18 cellular contexts compared by ENCODE assay signal in the genomic region with DNA sequence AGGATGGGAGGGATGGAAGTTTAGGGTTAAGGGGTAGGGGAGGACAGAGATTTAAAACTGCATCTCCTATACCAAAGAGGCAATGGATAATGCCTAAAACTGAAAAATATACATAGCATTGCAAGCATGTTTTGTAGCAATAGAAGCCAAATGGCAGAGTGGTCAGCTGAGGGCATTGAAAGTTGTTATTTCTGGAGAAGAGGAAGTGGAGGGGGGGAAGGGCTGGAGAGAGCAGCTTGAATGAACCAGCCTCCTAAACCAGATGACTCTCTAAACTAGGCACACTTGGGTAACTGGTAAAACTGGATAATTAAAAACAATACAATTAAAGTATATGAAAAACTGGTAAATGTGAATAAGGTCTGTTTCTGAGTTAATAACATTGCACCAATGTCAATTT.
A peak's percentile ranks its signal among the peaks of the same experiment; 100 is the strongest.
DNase-seq lines count a peak whose midpoint lies in the region; ATAC-seq lines count a peak whose summit lies in the region.
"Had no signal": no experiment of that assay in that cellular context is flagged by ENCODE, and none has a peak within 500 bp of the region (broad histone marks: within the 10 kb centered on the region; RNA-seq: fewer than 3 reads in every experiment).

No MANE protein-coding gene starts in this region.

- no peak for ATAC-seq in GM21529 (IDR thresholded peaks at IDR 0.05; ENCODE audit: unreplicated experiment)
- ATAC-seq in HG03108 (IDR thresholded peaks at IDR 0.05; ENCODE audit: unreplicated experiment): no peak
- ATAC-seq: activated CD8-positive, alpha-beta T cell treated with anti-CD3 and anti-CD28 coated beads, Interleukin-2, amount 10 ng/mL, durations not matched to agents 7 days and 5 days; esophagus mucosa had no signal

- no peaks in the 10 kb centered on the region for H3K27me3 ChIP-seq in BLaER1 treated with 17β-estradiol and CSF1 and Interleukin-3, amounts not matched to agents 10 nM and 100 nM
- H3K27me3 ChIP-seq: adrenal gland, tibial nerve had no signal

- no peaks in the 10 kb centered on the region for H3K36me3 ChIP-seq in BLaER1 treated with 17β-estradiol and CSF1 and Interleukin-3, amounts not matched to agents 10 nM and 100 nM
- H3K36me3 ChIP-seq: adrenal gland, tibial nerve had no signal

- no peaks in the 10 kb centered on the region for H4K20me1 ChIP-seq in BLaER1 treated with 17β-estradiol and CSF1 and Interleukin-3, amounts not matched to agents 10 nM and 100 nM

- peaks cover 0 to 3% (median under 1%) of the 10 kb centered on the region in 11 experiments; a peak in 8 of 22 replicates for H3K9me3 ChIP-seq in BLaER1 treated with 17β-estradiol and CSF1 and Interleukin-3, amounts not matched to agents 10 nM and 100 nM (replicated peaks in 1 of 11)
- H3K9me3 ChIP-seq: adrenal gland had no signal

- peaks cover 76 to 96% (median 92%) of the 10 kb centered on the region in 10 experiments for H3K4me1 ChIP-seq in BLaER1 treated with 17β-estradiol and CSF1 and Interleukin-3, amounts not matched to agents 10 nM and 100 nM

- no peak overlapping the region for H3K4me3 ChIP-seq in BLaER1 treated with 17β-estradiol and CSF1 and Interleukin-3, amounts not matched to agents 10 nM and 100 nM
- H3K4me3 ChIP-seq: adrenal gland, PC-9, tibial nerve had no signal

- DNase-seq in MV-4-11 (lab: John Stamatoyannopoulos, UW) (peak; percentile 70), dermis blood vessel endothelial cell (peak; percentile 38), pons (ENCODE audit: low spot score) (peak; percentile 66), caudate nucleus (lab: John Stamatoyannopoulos, UW) (no peak)
- DNase-seq in central memory CD4-positive, alpha-beta T cell: no peak
- DNase-seq: activated CD8-positive, alpha-beta T cell treated with anti-CD3 and anti-CD28 coated beads, Interleukin-2, amount 10 ng/mL, durations not matched to agents 7 days and 5 days; Calu3; naive B cell; NCI-H345; PC-9; stimulated activated CD4-positive, alpha-beta T cell treated with anti-CD3 and anti-CD28 coated beads, Interleukin-1b, Interleukin-23, amount 100 ng/mL, for 48 hours had no signal

- H3K9ac ChIP-seq in BLaER1 treated with 17β-estradiol and CSF1 and Interleukin-3, amounts not matched to agents 10 nM and 100 nM: peak overlapping the region in 2 of 11 experiments; percentile 25 to 42; a peak in 4 of 22 replicates

- H3K27ac ChIP-seq in BLaER1 treated with 17β-estradiol and CSF1 and Interleukin-3, amounts not matched to agents 10 nM and 100 nM: peak overlapping the region in 10 of 11 experiments; percentile 27 to 93 (median 51); a peak in 13 of 22 replicates
- no peak overlapping the region for H3K27ac ChIP-seq in caudate nucleus (ENCODE audit: low read depth, low read length)
- H3K27ac ChIP-seq: PC-9, VCaP had no signal

- H3K4me2 ChIP-seq in BLaER1 treated with 17β-estradiol and CSF1 and Interleukin-3, amounts not matched to agents 10 nM and 100 nM: peak overlapping the region; percentile 75 to 91 (median 83)
- H3K4me2 ChIP-seq: PC-9 had no signal

Comparison
In these comparisons a context has a peak if more than half of its experiments do, and no peak if none do; other contexts are left out.
1. DNase-seq: peak in MV-4-11 (single experiment), dermis blood vessel endothelial cell (single experiment) and pons (single experiment); none in central memory CD4-positive, alpha-beta T cell (single experiment) and caudate nucleus (0 of 61).